Comparison of ENCODE assay signal across 9 cellular contexts in the genomic region with DNA sequence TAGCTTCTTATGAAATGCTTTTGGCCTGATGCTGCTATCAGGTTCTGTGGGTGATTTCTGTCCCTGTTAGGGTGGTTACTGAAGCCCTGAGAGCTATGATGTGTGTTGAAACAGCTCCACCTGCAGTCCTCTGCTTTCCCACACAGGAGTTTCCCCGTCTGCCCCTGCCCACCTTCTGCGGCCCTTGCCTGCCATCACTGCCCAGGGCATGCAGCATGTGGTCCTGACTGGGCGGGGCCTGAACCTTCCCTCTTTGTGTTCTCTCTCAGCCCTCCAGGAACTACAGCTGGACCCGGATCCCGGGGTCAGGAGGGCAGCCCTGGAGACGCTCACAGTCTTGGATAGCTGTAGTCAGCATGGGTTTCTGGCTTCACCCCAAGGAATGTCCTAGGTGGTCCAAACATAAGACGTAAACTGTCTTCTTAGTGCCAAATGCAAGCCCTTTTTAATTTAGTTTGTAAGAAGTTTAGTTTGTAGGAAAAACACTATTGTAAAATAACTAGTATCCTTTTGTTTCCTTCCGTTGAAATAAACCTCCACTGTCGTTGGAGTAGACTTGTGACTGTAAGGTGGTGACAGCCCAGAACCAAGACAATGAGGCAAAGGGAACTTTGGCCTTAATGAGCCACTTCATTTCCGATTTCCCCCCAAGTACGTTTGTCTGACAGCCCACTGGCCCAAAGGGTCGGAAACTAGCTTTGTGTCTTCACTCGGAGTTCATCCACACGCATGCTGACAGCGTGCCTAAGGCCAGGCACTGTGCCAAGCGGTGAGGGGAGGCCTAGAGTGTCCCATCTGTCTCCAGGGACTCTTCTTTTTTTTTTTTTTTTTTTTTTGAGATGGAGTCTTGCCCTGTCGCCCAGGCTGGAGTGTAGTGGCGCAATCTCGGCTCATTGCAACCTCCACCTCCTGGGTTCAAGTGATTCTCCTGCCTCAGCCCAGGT. TPM values are rescaled to one million over a fixed set of nuclear protein-coding genes. Genes with fewer than 3 reads are reported as not detected.
DNase-seq lines count a peak whose midpoint lies in the region; ATAC-seq, FAIRE-seq and TF ChIP-seq lines count a peak whose summit lies in the region.
"Had no signal": no experiment of that assay in that cellular context is flagged by ENCODE, and none has a peak within 500 bp of the region (broad histone marks: within the 10 kb centered on the region; RNA-seq: fewer than 3 reads in every experiment).

No MANE protein-coding gene starts in this region.

- no peak for TF ChIP-seq POLR2A in GM12892 (IDR thresholded peaks at IDR 0.05; ENCODE audit: low read depth, low read length)

- in situ Hi-C loops in Caki2 (cut with HindIII; ENCODE audit: low pct_unique_long_range_greater_than_20kb, low sequenced_read_pairs) = no loop called here

- no peak for ATAC-seq in HG03159 (IDR thresholded peaks at IDR 0.05; ENCODE audit: unreplicated experiment)
- ATAC-seq in GM21367 (IDR thresholded peaks at IDR 0.05; ENCODE audit: unreplicated experiment) = no peak

- peak; percentile 62 for DNase-seq in Caki2 (ENCODE audit: low read depth)
- peak; percentile 89 for DNase-seq in HT-29 (ENCODE audit: low spot score)
- DNase-seq in SW 1271 (lab: John Stamatoyannopoulos, UW) = peak; percentile 40 to 66
- DNase-seq in islet precursor cell = peak; percentile 75
- DNase-seq in activated gamma-delta T cell (lab: John Stamatoyannopoulos, UW) = no peak
- DNase-seq in GM12892 (ENCODE audit: insufficient read length) = no peak

- FAIRE-seq in GM12892 (lab: Jason Lieb, UNC) = no peak

RNA-seq across cellular contexts. Expression of a gene that starts 21.2 kb away (rescaled TPM):
- 33.9 and 34.9 TPM in 2 replicates for total RNA-seq in Caki2 (2014; rRNA removed; shearing (Covaris generic); ENCODE audit: low replicate concordance)
- total RNA-seq in HT-29 (2014; rRNA removed; shearing (Covaris generic)) = 25.8 and 28.4 TPM in 2 replicates
- 16.5 TPM for polyA plus RNA-seq in GM12892 (2012; ENCODE audit: missing spikeins)

RNA-seq across cellular contexts. Expression of a gene that starts 55.0 kb away (rescaled TPM):
- total RNA-seq in Caki2 (2014; rRNA removed; shearing (Covaris generic); ENCODE audit: low replicate concordance) = not detected in 2 replicates
- total RNA-seq in HT-29 (2014; rRNA removed; shearing (Covaris generic)) = 2.4 and 2.8 TPM in 2 replicates
- polyA plus RNA-seq in GM12892 (2012; ENCODE audit: missing spikeins) = not detected
- total RNA-seq: glomerular endothelial cell had no signal

Comparison
In these comparisons a context has a peak if more than half of its experiments do, and no peak if none do; other contexts are left out.
1. DNase-seq: peak in Caki2 (single experiment), HT-29 (single experiment), SW 1271 (2 of 2) and islet precursor cell (single experiment); none in activated gamma-delta T cell (single experiment) and GM12892 (single experiment).